In the genomic region with DNA sequence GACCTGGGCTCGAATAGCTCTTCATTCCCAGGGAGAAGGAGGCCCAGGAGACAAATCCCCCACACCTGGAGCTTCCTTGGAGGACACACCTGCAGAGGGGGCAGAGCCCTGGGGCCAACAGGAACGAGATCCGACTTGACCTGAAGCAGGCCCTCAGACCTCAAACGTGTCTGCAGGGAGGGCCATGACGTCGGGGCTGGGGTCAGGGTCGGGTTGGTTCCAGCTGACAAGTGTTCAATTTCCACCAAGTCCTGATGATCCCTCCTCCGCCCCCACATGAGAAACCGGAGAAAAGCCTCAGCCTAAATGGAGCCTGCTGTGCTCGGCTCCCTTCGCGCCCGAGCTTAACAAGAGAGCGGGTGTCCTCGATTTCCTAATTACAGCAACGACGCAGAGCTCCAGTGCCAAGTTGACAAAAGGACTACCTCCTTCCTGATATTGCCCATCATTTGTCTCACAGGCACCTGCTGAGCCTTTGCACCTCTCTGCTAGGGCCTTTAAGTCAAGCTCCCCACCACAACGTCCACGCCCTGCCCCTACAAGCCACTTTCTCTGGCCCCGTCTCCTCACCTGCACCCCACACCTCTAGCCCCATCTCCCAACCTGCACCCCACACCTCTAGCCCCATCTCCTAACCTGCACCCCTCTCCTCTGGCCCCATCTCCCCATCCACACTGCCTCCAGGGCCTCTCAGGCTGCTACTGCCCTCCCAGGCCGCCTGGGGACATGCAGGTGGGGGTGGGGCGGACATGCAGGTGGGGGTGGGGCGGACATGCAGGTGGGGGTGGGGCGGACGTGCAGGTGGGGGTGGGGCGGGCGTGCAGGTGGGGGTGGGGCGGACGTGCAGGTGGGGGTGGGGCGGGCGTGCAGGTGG, we compare ENCODE assay signal across 28 cellular contexts.
"Had no signal": no experiment of that assay in that cellular context is flagged by ENCODE, and none has a peak within 500 bp of the region (broad histone marks: within the 10 kb centered on the region; RNA-seq: fewer than 3 reads in every experiment).

No MANE protein-coding gene starts in this region.

- H3K4me1 ChIP-seq: gastrocnemius medialis, tibial nerve had no signal

- H3K4me1 Mint-ChIP-seq: activated CD4-positive, alpha-beta T cell treated with anti-CD3 and anti-CD28 coated beads, Interleukin-2, amount 10 ng/mL, durations not matched to agents 24 days and 14 days; activated T-helper 17 cell treated with anti-CD3 and anti-CD28 coated beads, Interleukin-2, amount 50 U/mL, for 72 hours; memory B cell; stimulated activated naive B cell treated with anti-CD40 and anti-IgM and Interleukin-4, amounts not matched to agents 10 μg/mL and 1 μg/mL and 100 μg/mL, for 72 hours had no signal

- H3K4me3 ChIP-seq: coronary artery, dorsolateral prefrontal cortex, gastrocnemius medialis, ovary, smooth muscle cell, tibial nerve had no signal

- H3K9me3 Mint-ChIP-seq: activated CD4-positive, alpha-beta memory T cell treated with anti-CD3 and anti-CD28 coated beads for 36 hours; activated CD4-positive, alpha-beta T cell treated with anti-CD3 and anti-CD28 coated beads, Interleukin-2, amount 10 ng/mL, durations not matched to agents 24 days and 14 days; activated T-helper 17 cell treated with anti-CD3 and anti-CD28 coated beads, Interleukin-2, amount 50 U/mL, for 72 hours; stimulated activated naive B cell treated with anti-CD40 and anti-IgM and Interleukin-4, amounts not matched to agents 10 μg/mL and 1 μg/mL and 100 μg/mL, for 72 hours had no signal

- FAIRE-seq: astrocyte, keratinocyte had no signal

- H3K27ac ChIP-seq: brain microvascular endothelial cell, coronary artery, dorsolateral prefrontal cortex, gastrocnemius medialis, ovary, tibial nerve had no signal

- H3K27me3 Mint-ChIP-seq: activated CD4-positive, alpha-beta memory T cell treated with anti-CD3 and anti-CD28 coated beads for 36 hours; activated CD4-positive, alpha-beta T cell treated with anti-CD3 and anti-CD28 coated beads, Interleukin-2, amount 10 ng/mL, durations not matched to agents 24 days and 14 days; activated T-helper 17 cell treated with anti-CD3 and anti-CD28 coated beads, Interleukin-2, amount 50 U/mL, for 72 hours; memory B cell; stimulated activated naive B cell treated with anti-CD40 and anti-IgM and Interleukin-4, amounts not matched to agents 10 μg/mL and 1 μg/mL and 100 μg/mL, for 72 hours had no signal

- H3K4me3 Mint-ChIP-seq: activated CD4-positive, alpha-beta memory T cell treated with anti-CD3 and anti-CD28 coated beads for 36 hours; activated CD4-positive, alpha-beta T cell treated with anti-CD3 and anti-CD28 coated beads, Interleukin-2, amount 10 ng/mL, durations not matched to agents 24 days and 14 days; activated T-cell treated with anti-CD3 and anti-CD28 coated beads, Interleukin-2, amount 50 U/mL, for 4 hours; activated T-helper 17 cell treated with anti-CD3 and anti-CD28 coated beads, Interleukin-2, amount 50 U/mL, for 72 hours; memory B cell; naive thymus-derived CD4-positive, alpha-beta T cell; stimulated activated naive B cell treated with anti-CD40 and anti-IgM and Interleukin-4, amounts not matched to agents 10 μg/mL and 1 μg/mL and 100 μg/mL, for 72 hours had no signal

- H3K36me3 ChIP-seq: brain microvascular endothelial cell, gastrocnemius medialis, ovary, tibial nerve had no signal

- H3K27me3 ChIP-seq: brain microvascular endothelial cell, gastrocnemius medialis, ovary, tibial nerve had no signal

- H3K36me3 Mint-ChIP-seq: activated CD4-positive, alpha-beta memory T cell treated with anti-CD3 and anti-CD28 coated beads for 36 hours; memory B cell; naive thymus-derived CD4-positive, alpha-beta T cell; stimulated activated naive B cell treated with anti-CD40 and anti-IgM and Interleukin-4, amounts not matched to agents 10 μg/mL and 1 μg/mL and 100 μg/mL, for 72 hours had no signal

- H3K27ac Mint-ChIP-seq: activated CD4-positive, alpha-beta memory T cell treated with anti-CD3 and anti-CD28 coated beads for 36 hours; activated CD4-positive, alpha-beta T cell treated with anti-CD3 and anti-CD28 coated beads, Interleukin-2, amount 10 ng/mL, durations not matched to agents 24 days and 14 days; activated T-helper 17 cell treated with anti-CD3 and anti-CD28 coated beads, Interleukin-2, amount 50 U/mL, for 72 hours; memory B cell; naive thymus-derived CD4-positive, alpha-beta T cell; progenitor cell of endocrine pancreas; stimulated activated naive B cell treated with anti-CD40 and anti-IgM and Interleukin-4, amounts not matched to agents 10 μg/mL and 1 μg/mL and 100 μg/mL, for 72 hours had no signal

- ATAC-seq: activated T-cell treated with anti-CD3 and anti-CD28 coated beads, Interleukin-2, amount 50 U/mL, for 4 hours; activated T-helper 17 cell treated with anti-CD3 and anti-CD28 coated beads, Interleukin-2, amount 50 U/mL, for 72 hours; gastrocnemius medialis; left cardiac atrium; naive thymus-derived CD4-positive, alpha-beta T cell; stimulated activated naive B cell treated with anti-CD40 and anti-IgM and Interleukin-4, amounts not matched to agents 10 μg/mL and 1 μg/mL and 100 μg/mL, for 72 hours had no signal

- H3K9me3 ChIP-seq: gastrocnemius medialis, ovary had no signal

- H3K4me2 ChIP-seq: smooth muscle cell had no signal

- DNase-seq: activated CD4-positive, alpha-beta memory T cell treated with anti-CD3 and anti-CD28 coated beads for 36 hours; activated CD4-positive, alpha-beta T cell treated with anti-CD3 and anti-CD28 coated beads, Interleukin-2, amount 10 ng/mL, durations not matched to agents 24 days and 14 days; activated CD4-positive, CD25-positive, alpha-beta regulatory T cell treated with anti-CD3 and anti-CD28 coated beads, Interleukin-2, amount 50 U/mL, for 72 hours; activated gamma-delta T cell treated with Interleukin-2 at 50 U/mL for 16 hours; activated naive CD4-positive, alpha-beta T cell treated with anti-CD3 and anti-CD28 coated beads, Interleukin-2, amount 50 U/mL, for 16 hours; activated T-cell treated with anti-CD3 and anti-CD28 coated beads, Interleukin-2, amount 50 U/mL, for 4 hours; amniotic stem cell; brain microvascular endothelial cell; dorsolateral prefrontal cortex; effector memory CD4-positive, alpha-beta T cell; gastrocnemius medialis; glutamatergic neuron; left cardiac atrium; midbrain; naive thymus-derived CD4-positive, alpha-beta T cell; ovary; stimulated activated CD4-positive, alpha-beta T cell treated with anti-CD3 and anti-CD28 coated beads, Interleukin-1b, Interleukin-23, amount 100 ng/mL, for 48 hours; stimulated activated CD4-positive, alpha-beta T cell treated with anti-CD3 and anti-CD28 coated beads, Interleukin-4, amount 100 ng/mL, for 4 hours; stimulated activated naive B cell treated with anti-CD40 and anti-IgM and Interleukin-4, amounts not matched to agents 10 μg/mL and 1 μg/mL and 100 μg/mL, for 72 hours; T-helper 2 cell had no signal
